ENCODE assay signal across 8 cellular contexts in genomic region chr15:31265090-31265870, GRCh38.
DNase-seq lines count a peak whose midpoint lies in the region; TF ChIP-seq lines count a peak whose summit lies in the region.

No MANE protein-coding gene starts in this region.

- DNase-seq in activated effector memory CD4-positive, alpha-beta T cell treated with anti-CD3 and anti-CD28 coated beads, Interleukin-2, amount 50 U/mL, for 16 hours, result peak; percentile 63
- DNase-seq in activated effector memory CD4-positive, alpha-beta T cell treated with Interleukin-2 at 50 U/mL for 16 hours, result no peak
- DNase-seq in SJCRH30, result peak; percentile 85 to 87
- no peak for DNase-seq in immature natural killer cell
- peak; percentile 12 for DNase-seq in testis
- DNase-seq in globus pallidus (ENCODE audit: low spot score), result no peak
- no peak for DNase-seq in AG20443 (ENCODE audit: low spot score)
- no peak for DNase-seq in NCI-H2227 (lab: John Stamatoyannopoulos, UW; ENCODE audit: unreplicated experiment)

- H3K27me3 Mint-ChIP-seq in immature natural killer cell (ENCODE audit: low read depth in 3 of 3), result peaks cover 1 to 10% (median 9%) of the 10 kb centered on the region in 3 donors

- 69 to 88% methylated on average over 9 to 21 of the region's 21 CpGs for WGBS in testis, 2 donors

- H3K36me3 ChIP-seq in SJCRH30 (no peaks in the 10 kb centered on the region), testis (ENCODE audit: low read depth, missing control alignments) (no peaks in the 10 kb centered on the region)

- no peak for TF ChIP-seq CTCF in testis (IDR thresholded peaks at IDR 0.05)

- peaks cover 58 to 64% of the 10 kb centered on the region in 2 donors for H3K4me1 Mint-ChIP-seq in immature natural killer cell

- H3K9me3 ChIP-seq in SJCRH30 (replicated peaks) (no peaks in the 10 kb centered on the region), testis (no peaks in the 10 kb centered on the region)

- intact Hi-C loops in testis (cut with DNase I; ENCODE audit: low total_unique reads), result no loop called here

- TF ChIP-seq POLR2A in testis (IDR thresholded peaks at IDR 0.05), result no peak

- H3K27ac Mint-ChIP-seq in immature natural killer cell, result peak overlapping the region; percentile 78 to 96 (median 94)

- H3K27ac ChIP-seq in SJCRH30, result peak overlapping the region; percentile 92
- H3K27ac ChIP-seq in testis, result no peak overlapping the region

- H3K4me3 Mint-ChIP-seq in immature natural killer cell, result peak overlapping the region; percentile 42 to 81 (median 61)

- H3K4me1 ChIP-seq in SJCRH30 (peaks cover 57% of the 10 kb centered on the region), testis (peaks cover 5% of the 10 kb centered on the region)

- no peaks in the 10 kb centered on the region for H3K27me3 ChIP-seq in SJCRH30
- H3K27me3 ChIP-seq in testis, result no peaks in the 10 kb centered on the region

- H3K9me3 Mint-ChIP-seq in immature natural killer cell, result no peaks in the 10 kb centered on the region

- no peaks in the 10 kb centered on the region for H3K36me3 Mint-ChIP-seq in immature natural killer cell

- H3K4me3 ChIP-seq in SJCRH30 (peak overlapping the region; percentile 10; the same call in 1 of the 2 replicates), testis (no peak overlapping the region)

Comparison
In these comparisons a context has a peak if more than half of its experiments do, and no peak if none do; other contexts are left out.
1. DNase-seq: peak in activated effector memory CD4-positive, alpha-beta T cell treated with anti-CD3 and anti-CD28 coated beads, Interleukin-2, amount 50 U/mL, for 16 hours (single experiment), SJCRH30 (2 of 2) and testis (single experiment); none in activated effector memory CD4-positive, alpha-beta T cell treated with Interleukin-2 at 50 U/mL for 16 hours (single experiment), immature natural killer cell (0 of 3), globus pallidus (single experiment), AG20443 (single experiment) and NCI-H2227 (single experiment).